15 cellular contexts compared by ENCODE assay signal in genomic region chr4:120007171-120007894, GRCh38. TPM values are rescaled to one million over a fixed set of nuclear protein-coding genes. Genes with fewer than 3 reads are reported as not detected.
DNase-seq lines count a peak whose midpoint lies in the region; ATAC-seq and TF ChIP-seq lines count a peak whose summit lies in the region.
"Had no signal": no experiment of that assay in that cellular context is flagged by ENCODE, and none has a peak within 500 bp of the region (broad histone marks: within the 10 kb centered on the region; RNA-seq: fewer than 3 reads in every experiment).

No MANE protein-coding gene starts in this region.

- no peak overlapping the region for H3K9ac ChIP-seq in SK-N-MC (ENCODE audit: insufficient read length)
- H3K9ac ChIP-seq: BLaER1 treated with 17β-estradiol and CSF1 and Interleukin-3, amounts not matched to agents 10 nM and 100 nM had no signal

- peak; percentile 59 for DNase-seq in HCEC 1CT
- peak; percentile 96 for DNase-seq in SK-N-MC (ENCODE audit: low read depth, low spot score)
- peak; percentile 32 to 71 for DNase-seq in foreskin keratinocyte
- DNase-seq in G401 (ENCODE audit: low spot score): no peak
- no peak for DNase-seq in heart left ventricle
- DNase-seq in ecto neural progenitor cell (ENCODE audit: low spot score): no peak
- no peak for DNase-seq in right atrium auricular region (ENCODE audit: low spot score)
- DNase-seq: activated B cell treated with CpG ODN at 0.5 μM for 24 hours; dermis blood vessel endothelial cell; NCI-H2029 treated with DMSO at 0.1 percent for 48 hours; Right ventricle myocardium superior; stimulated activated CD4-positive, alpha-beta T cell treated with anti-CD3 and anti-CD28 coated beads, Interleukin-4, amount 100 ng/mL, for 24 hours; substantia nigra had no signal

- TF ChIP-seq CTCF in foreskin keratinocyte (conservative IDR thresholded peaks at IDR 0.05) (no peak), heart left ventricle (IDR thresholded peaks at IDR 0.05) (no peak), right atrium auricular region (IDR thresholded peaks at IDR 0.05) (no peak)

- in situ Hi-C loops in G401 (cut with HindIII; ENCODE audit: low sequenced_read_pairs): no loop called here

- H3K36me3 ChIP-seq in ACC112 (ENCODE audit: insufficient read depth, low read length) (no peaks in the 10 kb centered on the region), SK-N-MC (ENCODE audit: insufficient read depth, low read length) (no peaks in the 10 kb centered on the region), heart left ventricle (no peaks in the 10 kb centered on the region), right atrium auricular region (no peaks in the 10 kb centered on the region)
- H3K36me3 ChIP-seq: BLaER1 treated with 17β-estradiol and CSF1 and Interleukin-3, amounts not matched to agents 10 nM and 100 nM had no signal

- intact Hi-C loops in heart left ventricle (cut with DNase I): no loop called here

- WGBS in heart left ventricle, 4 donors: 41 to 54% (median 43%) methylated on average over 5 of the region's 5 CpGs

- ATAC-seq in foreskin keratinocyte: peak; percentile 61
- ATAC-seq in heart left ventricle: no peak

- H3K79me2 ChIP-seq in ACC112 (ENCODE audit: control insufficient read depth, insufficient read depth, low read length, unreplicated experiment): no peaks in the 10 kb centered on the region

- peak overlapping the region; percentile 74 for H3K27ac ChIP-seq in ACC112 (ENCODE audit: low read depth, low read length)
- H3K27ac ChIP-seq in SK-N-MC: no peak overlapping the region; the same call in 1 of the 2 replicates
- H3K27ac ChIP-seq in foreskin keratinocyte: no peak overlapping the region
- no peak overlapping the region for H3K27ac ChIP-seq in heart left ventricle
- no peak overlapping the region for H3K27ac ChIP-seq in right atrium auricular region
- H3K27ac ChIP-seq: BLaER1 treated with 17β-estradiol and CSF1 and Interleukin-3, amounts not matched to agents 10 nM and 100 nM had no signal

- peaks cover 13% of the 10 kb centered on the region for H3K4me1 ChIP-seq in ACC112 (ENCODE audit: control insufficient read depth, insufficient read depth, low read length, unreplicated experiment)
- no peaks in the 10 kb centered on the region for H3K4me1 ChIP-seq in foreskin keratinocyte
- peaks cover 0 to 3% (median 0%) of the 10 kb centered on the region in 12 donors for H3K4me1 ChIP-seq in heart left ventricle
- no peaks in the 10 kb centered on the region for H3K4me1 ChIP-seq in right atrium auricular region
- H3K4me1 ChIP-seq: BLaER1 treated with 17β-estradiol and CSF1 and Interleukin-3, amounts not matched to agents 10 nM and 100 nM had no signal

- H3K4me3 ChIP-seq in ACC112 (ENCODE audit: low read depth, low read length): no peak overlapping the region
- H3K4me3 ChIP-seq in SK-N-MC: peak overlapping the region; percentile 32
- no peak overlapping the region for H3K4me3 ChIP-seq in heart left ventricle
- H3K4me3 ChIP-seq in right atrium auricular region: no peak overlapping the region
- H3K4me3 ChIP-seq: BLaER1 treated with 17β-estradiol and CSF1 and Interleukin-3, amounts not matched to agents 10 nM and 100 nM had no signal

- H3K9me3 ChIP-seq in SK-N-MC (ENCODE audit: low read depth, low read length) (no peaks in the 10 kb centered on the region), heart left ventricle (no peaks in the 10 kb centered on the region), right atrium auricular region (no peaks in the 10 kb centered on the region)

- peak overlapping the region; percentile 7 for H2AFZ ChIP-seq in ACC112 (ENCODE audit: low read length, unreplicated experiment)

- no peak for TF ChIP-seq POLR2A in heart left ventricle (IDR thresholded peaks at IDR 0.05)

- no peaks in the 10 kb centered on the region for H3K27me3 ChIP-seq in ACC112 (ENCODE audit: insufficient read depth, low read length)
- H3K27me3 ChIP-seq in foreskin keratinocyte: no peaks in the 10 kb centered on the region
- H3K27me3 ChIP-seq in heart left ventricle: no peaks in the 10 kb centered on the region
- H3K27me3 ChIP-seq in right atrium auricular region: no peaks in the 10 kb centered on the region
- H3K27me3 ChIP-seq: BLaER1 treated with 17β-estradiol and CSF1 and Interleukin-3, amounts not matched to agents 10 nM and 100 nM had no signal

RNA-seq across cellular contexts. Expression of gene MAD2L1, which starts 59.3 kb away (rescaled TPM):
- total RNA-seq in foreskin keratinocyte (56.0 and 75.7 TPM in 2 replicates), heart left ventricle (1 to 10 TPM in 7 of 9 donors, under 1 TPM in 2; 0.44 to 6.0 (median 1.9) TPM), right atrium auricular region (under 1 TPM; 0.24 to 0.78 TPM)
- polyA plus RNA-seq in foreskin keratinocyte (51.6 and 74.6 TPM in 2 replicates), heart left ventricle (under 1 TPM; 0.50 to 0.86 TPM)
- total RNA-seq in G401 (2014; rRNA removed; shearing (Covaris generic)): 103 and 110 TPM in 2 replicates

Comparison
In these comparisons a context has a peak if more than half of its experiments do, and no peak if none do; other contexts are left out.
1. DNase-seq: peak in HCEC 1CT (single experiment), SK-N-MC (single experiment) and foreskin keratinocyte (2 of 2); none in G401 (single experiment), heart left ventricle (0 of 5), ecto neural progenitor cell (single experiment) and right atrium auricular region (single experiment).